1 cellular context compared by ENCODE assay signal in the genomic region with DNA sequence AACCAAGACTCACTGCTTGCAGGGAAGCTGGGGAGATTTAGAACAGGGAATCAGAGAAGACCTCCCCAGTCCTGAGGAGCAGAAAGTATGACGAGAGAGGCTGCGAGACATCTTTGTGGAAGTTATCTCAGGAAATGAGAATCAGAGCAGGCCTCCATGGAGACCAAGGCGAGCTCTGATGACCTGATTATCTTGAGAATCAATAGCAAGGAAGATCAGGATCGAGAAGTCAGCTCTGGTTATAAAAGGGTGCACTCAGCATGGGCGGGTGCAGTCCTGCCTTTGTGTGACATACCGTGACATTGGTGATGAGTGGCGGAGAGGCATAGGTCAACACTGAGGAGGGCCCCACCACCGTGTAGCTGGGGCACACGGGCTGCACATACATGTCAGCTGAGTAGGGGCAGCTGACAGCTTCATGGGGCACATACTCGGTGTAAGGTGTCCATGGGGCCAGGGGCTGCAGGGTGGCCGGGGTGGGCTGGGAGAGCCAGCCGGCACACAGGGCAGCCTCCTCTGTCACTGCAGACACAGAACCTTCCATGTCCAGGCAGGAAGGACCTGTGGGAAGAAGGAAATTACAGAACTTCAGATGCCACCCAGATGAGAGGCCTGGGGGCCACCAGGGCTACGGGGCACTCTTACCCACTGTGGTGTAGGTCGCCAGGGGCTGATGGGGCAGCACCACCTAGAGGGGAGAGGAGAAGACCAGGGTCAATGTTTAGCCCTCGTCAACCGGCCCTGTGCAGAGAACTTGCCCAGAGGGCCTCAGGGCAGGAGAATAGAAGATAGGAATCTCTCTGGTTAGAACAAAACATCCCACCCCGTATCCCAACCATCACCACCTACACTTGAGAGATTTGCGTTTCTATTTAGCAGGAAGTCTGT.
TF ChIP-seq lines count a peak whose summit lies in the region.

No MANE protein-coding gene starts in this region.

TF ChIP-seq in HepG2, 621 proteins besides CTCF, POLR2A, EP300 and RAD21 (continued from another document and continues in another):
- no peak for TF ChIP-seq THRA (CRISPR knock-in tag; IDR thresholded peaks at IDR 0.05; ENCODE audit: borderline replicate concordance)
- TF ChIP-seq ZNF891 (CRISPR knock-in tag; IDR thresholded peaks at IDR 0.05): no peak
- no peak for TF ChIP-seq SYNCRIP (IDR thresholded peaks at IDR 0.05; ENCODE audit: insufficient read depth, low read depth, low read length)
- no peak for TF ChIP-seq SRY (CRISPR knock-in tag; IDR thresholded peaks at IDR 0.05)
- no peak for TF ChIP-seq MEF2D (CRISPR knock-in tag; IDR thresholded peaks at IDR 0.05)
- TF ChIP-seq ZNF75D (CRISPR knock-in tag; IDR thresholded peaks at IDR 0.05; ENCODE audit: borderline replicate concordance): no peak
- TF ChIP-seq ISX (CRISPR knock-in tag; conservative IDR thresholded peaks at IDR 0.05): no peak
- no peak for TF ChIP-seq FLYWCH1 (CRISPR knock-in tag; IDR thresholded peaks at IDR 0.05)
- TF ChIP-seq ZKSCAN8 (CRISPR knock-in tag; IDR thresholded peaks at IDR 0.05; ENCODE audit: borderline replicate concordance): no peak
- TF ChIP-seq ZSCAN22 (CRISPR knock-in tag; IDR thresholded peaks at IDR 0.05): no peak
- no peak for TF ChIP-seq TFE3 (CRISPR knock-in tag; IDR thresholded peaks at IDR 0.05)
- TF ChIP-seq FOXK1 (CRISPR knock-in tag; IDR thresholded peaks at IDR 0.05; ENCODE audit: borderline replicate concordance, low read depth): no peak
- no peak for TF ChIP-seq ZNF562 (CRISPR knock-in tag; IDR thresholded peaks at IDR 0.05; ENCODE audit: borderline replicate concordance)
- TF ChIP-seq HMG20A (CRISPR knock-in tag; IDR thresholded peaks at IDR 0.05; ENCODE audit: borderline replicate concordance): no peak
- TF ChIP-seq ZNF749 (CRISPR knock-in tag; IDR thresholded peaks at IDR 0.05; ENCODE audit: borderline replicate concordance): no peak
- no peak for TF ChIP-seq ZNF253 (CRISPR knock-in tag; IDR thresholded peaks at IDR 0.05; ENCODE audit: borderline replicate concordance)
- TF ChIP-seq MLLT10 (CRISPR knock-in tag; IDR thresholded peaks at IDR 0.05): no peak
- TF ChIP-seq, protein P1, sequence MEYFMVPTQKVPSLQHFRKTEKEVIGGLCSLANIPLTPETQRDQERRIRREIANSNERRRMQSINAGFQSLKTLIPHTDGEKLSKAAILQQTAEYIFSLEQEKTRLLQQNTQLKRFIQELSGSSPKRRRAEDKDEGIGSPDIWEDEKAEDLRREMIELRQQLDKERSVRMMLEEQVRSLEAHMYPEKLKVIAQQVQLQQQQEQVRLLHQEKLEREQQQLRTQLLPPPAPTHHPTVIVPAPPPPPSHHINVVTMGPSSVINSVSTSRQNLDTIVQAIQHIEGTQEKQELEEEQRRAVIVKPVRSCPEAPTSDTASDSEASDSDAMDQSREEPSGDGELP (IDR thresholded peaks at IDR 0.05; ENCODE audit: borderline replicate concordance, low read depth): no peak
- TF ChIP-seq SP5 (CRISPR knock-in tag; IDR thresholded peaks at IDR 0.05; ENCODE audit: borderline replicate concordance, low read depth): no peak
- TF ChIP-seq PTBP1 (IDR thresholded peaks at IDR 0.05; ENCODE audit: low read depth, low read length, poor library complexity, severe bottlenecking): no peak
- no peak for TF ChIP-seq NCOA1 (CRISPR knock-in tag; IDR thresholded peaks at IDR 0.05)
- no peak for TF ChIP-seq ZBTB2 (CRISPR knock-in tag; IDR thresholded peaks at IDR 0.05; ENCODE audit: low read depth)
- TF ChIP-seq PHF5A (CRISPR knock-in tag; IDR thresholded peaks at IDR 0.05; ENCODE audit: low read depth, unreplicated experiment): no peak
- TF ChIP-seq YEATS4 (CRISPR knock-in tag; IDR thresholded peaks at IDR 0.05; ENCODE audit: borderline replicate concordance): no peak
- no peak for TF ChIP-seq FOXA1 (IDR thresholded peaks at IDR 0.05)
- TF ChIP-seq FOXA1 (CRISPR knock-in tag; IDR thresholded peaks at IDR 0.05): 0 out of 2 replicates have a peak, but pooled peaks have one; percentile 8
- TF ChIP-seq ZNF496 (CRISPR knock-in tag; IDR thresholded peaks at IDR 0.05; ENCODE audit: insufficient replicate concordance): no peak
- TF ChIP-seq ZIK1 (CRISPR knock-in tag; IDR thresholded peaks at IDR 0.05; ENCODE audit: borderline replicate concordance, low read depth): no peak
- no peak for TF ChIP-seq TRIM24 (CRISPR knock-in tag; IDR thresholded peaks at IDR 0.05)
- no peak for TF ChIP-seq ZNF883 (CRISPR knock-in tag; IDR thresholded peaks at IDR 0.05; ENCODE audit: not compliant biosample characterization)
- no peak for TF ChIP-seq ZFP91 (CRISPR knock-in tag; IDR thresholded peaks at IDR 0.05; ENCODE audit: borderline replicate concordance)
- TF ChIP-seq ZNF354B (CRISPR knock-in tag; IDR thresholded peaks at IDR 0.05): no peak
- TF ChIP-seq, protein P2, sequence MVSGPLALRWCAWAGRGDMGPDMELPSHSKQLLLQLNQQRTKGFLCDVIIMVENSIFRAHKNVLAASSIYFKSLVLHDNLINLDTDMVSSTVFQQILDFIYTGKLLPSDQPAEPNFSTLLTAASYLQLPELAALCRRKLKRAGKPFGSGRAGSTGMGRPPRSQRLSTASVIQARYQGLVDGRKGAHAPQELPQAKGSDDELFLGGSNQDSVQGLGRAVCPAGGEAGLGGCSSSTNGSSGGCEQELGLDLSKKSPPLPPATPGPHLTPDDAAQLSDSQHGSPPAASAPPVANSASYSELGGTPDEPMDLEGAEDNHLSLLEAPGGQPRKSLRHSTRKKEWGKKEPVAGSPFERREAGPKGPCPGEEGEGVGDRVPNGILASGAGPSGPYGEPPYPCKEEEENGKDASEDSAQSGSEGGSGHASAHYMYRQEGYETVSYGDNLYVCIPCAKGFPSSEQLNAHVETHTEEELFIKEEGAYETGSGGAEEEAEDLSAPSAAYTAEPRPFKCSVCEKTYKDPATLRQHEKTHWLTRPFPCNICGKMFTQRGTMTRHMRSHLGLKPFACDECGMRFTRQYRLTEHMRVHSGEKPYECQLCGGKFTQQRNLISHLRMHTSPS (CRISPR knock-in tag; IDR thresholded peaks at IDR 0.05; ENCODE audit: low read depth): peak; percentile 80
- no peak for TF ChIP-seq TBX3 (IDR thresholded peaks at IDR 0.05; ENCODE audit: borderline replicate concordance)
- TF ChIP-seq, protein P3, sequence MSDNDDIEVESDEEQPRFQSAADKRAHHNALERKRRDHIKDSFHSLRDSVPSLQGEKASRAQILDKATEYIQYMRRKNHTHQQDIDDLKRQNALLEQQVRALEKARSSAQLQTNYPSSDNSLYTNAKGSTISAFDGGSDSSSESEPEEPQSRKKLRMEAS (IDR thresholded peaks at IDR 0.05): no peak
- no peak for TF ChIP-seq RORA (CRISPR knock-in tag; IDR thresholded peaks at IDR 0.05)
- TF ChIP-seq ZNF256 (CRISPR knock-in tag; conservative IDR thresholded peaks at IDR 0.05): no peak
- no peak for TF ChIP-seq ZBTB3 (CRISPR knock-in tag; IDR thresholded peaks at IDR 0.05; ENCODE audit: borderline replicate concordance, low read depth)
- no peak for TF ChIP-seq MIER2 (CRISPR knock-in tag; IDR thresholded peaks at IDR 0.05)
- TF ChIP-seq ZNF678 (CRISPR knock-in tag; IDR thresholded peaks at IDR 0.05): no peak
- TF ChIP-seq, protein P4, sequence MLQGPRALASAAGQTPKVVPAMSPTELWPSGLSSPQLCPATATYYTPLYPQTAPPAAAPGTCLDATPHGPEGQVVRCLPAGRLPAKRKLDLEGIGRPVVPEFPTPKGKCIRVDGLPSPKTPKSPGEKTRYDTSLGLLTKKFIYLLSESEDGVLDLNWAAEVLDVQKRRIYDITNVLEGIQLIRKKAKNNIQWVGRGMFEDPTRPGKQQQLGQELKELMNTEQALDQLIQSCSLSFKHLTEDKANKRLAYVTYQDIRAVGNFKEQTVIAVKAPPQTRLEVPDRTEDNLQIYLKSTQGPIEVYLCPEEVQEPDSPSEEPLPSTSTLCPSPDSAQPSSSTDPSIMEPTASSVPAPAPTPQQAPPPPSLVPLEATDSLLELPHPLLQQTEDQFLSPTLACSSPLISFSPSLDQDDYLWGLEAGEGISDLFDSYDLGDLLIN (CRISPR knock-in tag; IDR thresholded peaks at IDR 0.05; ENCODE audit: borderline replicate concordance): no peak
- no peak for TF ChIP-seq USF2 (IDR thresholded peaks at IDR 0.05; ENCODE audit: low read depth, low read length)
- TF ChIP-seq USF2 (CRISPR knock-in tag; IDR thresholded peaks at IDR 0.05; ENCODE audit: borderline replicate concordance): no peak
- no peak for TF ChIP-seq MXD4 (CRISPR knock-in tag; IDR thresholded peaks at IDR 0.05)
- TF ChIP-seq BORCS8-MEF2B (CRISPR knock-in tag; IDR thresholded peaks at IDR 0.05): no peak
- TF ChIP-seq ZNF124 (CRISPR knock-in tag; IDR thresholded peaks at IDR 0.05): no peak
- TF ChIP-seq MXI1 (IDR thresholded peaks at IDR 0.05; ENCODE audit: borderline replicate concordance, low read depth, low read length): no peak
